Comparison of ENCODE assay signal across 1 cellular context in the genomic region with DNA sequence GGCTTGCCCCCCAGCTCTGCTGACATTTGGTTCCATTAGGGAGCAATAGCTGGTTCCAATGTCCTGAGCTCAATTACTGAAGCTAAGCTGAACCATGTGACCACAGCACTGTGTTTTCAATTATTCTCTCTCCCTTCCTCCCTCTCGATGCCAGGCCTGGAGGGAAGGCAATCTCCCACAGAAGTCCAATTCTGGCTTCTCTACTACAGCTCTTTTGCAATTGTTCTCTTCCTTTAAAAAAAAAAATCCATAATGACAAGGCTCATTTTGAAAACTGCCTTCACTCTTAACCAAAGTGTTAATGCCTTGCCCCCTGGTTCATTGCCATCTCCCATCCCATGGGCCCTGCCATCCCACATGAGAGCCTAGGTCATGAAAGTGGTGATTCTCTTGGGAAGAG.
TF ChIP-seq lines count a peak whose summit lies in the region.

No MANE protein-coding gene starts in this region.

TF ChIP-seq in HepG2, 621 proteins besides CTCF, POLR2A, EP300 and RAD21:
- TF ChIP-seq, protein P1, sequence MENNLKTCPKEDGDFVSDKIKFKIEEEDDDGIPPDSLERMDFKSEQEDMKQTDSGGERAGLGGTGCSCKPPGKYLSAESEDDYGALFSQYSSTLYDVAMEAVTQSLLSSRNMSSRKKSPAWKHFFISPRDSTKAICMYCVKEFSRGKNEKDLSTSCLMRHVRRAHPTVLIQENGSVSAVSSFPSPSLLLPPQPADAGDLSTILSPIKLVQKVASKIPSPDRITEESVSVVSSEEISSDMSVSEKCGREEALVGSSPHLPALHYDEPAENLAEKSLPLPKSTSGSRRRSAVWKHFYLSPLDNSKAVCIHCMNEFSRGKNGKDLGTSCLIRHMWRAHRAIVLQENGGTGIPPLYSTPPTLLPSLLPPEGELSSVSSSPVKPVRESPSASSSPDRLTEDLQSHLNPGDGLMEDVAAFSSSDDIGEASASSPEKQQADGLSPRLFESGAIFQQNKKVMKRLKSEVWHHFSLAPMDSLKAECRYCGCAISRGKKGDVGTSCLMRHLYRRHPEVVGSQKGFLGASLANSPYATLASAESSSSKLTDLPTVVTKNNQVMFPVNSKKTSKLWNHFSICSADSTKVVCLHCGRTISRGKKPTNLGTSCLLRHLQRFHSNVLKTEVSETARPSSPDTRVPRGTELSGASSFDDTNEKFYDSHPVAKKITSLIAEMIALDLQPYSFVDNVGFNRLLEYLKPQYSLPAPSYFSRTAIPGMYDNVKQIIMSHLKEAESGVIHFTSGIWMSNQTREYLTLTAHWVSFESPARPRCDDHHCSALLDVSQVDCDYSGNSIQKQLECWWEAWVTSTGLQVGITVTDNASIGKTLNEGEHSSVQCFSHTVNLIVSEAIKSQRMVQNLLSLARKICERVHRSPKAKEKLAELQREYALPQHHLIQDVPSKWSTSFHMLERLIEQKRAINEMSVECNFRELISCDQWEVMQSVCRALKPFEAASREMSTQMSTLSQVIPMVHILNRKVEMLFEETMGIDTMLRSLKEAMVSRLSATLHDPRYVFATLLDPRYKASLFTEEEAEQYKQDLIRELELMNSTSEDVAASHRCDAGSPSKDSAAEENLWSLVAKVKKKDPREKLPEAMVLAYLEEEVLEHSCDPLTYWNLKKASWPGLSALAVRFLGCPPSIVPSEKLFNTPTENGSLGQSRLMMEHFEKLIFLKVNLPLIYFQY (CRISPR knock-in tag; IDR thresholded peaks at IDR 0.05; ENCODE audit: borderline replicate concordance): no peak
- TF ChIP-seq ELF3 (CRISPR knock-in tag; IDR thresholded peaks at IDR 0.05): no peak
- TF ChIP-seq MIXL1 (CRISPR knock-in tag; IDR thresholded peaks at IDR 0.05): no peak
- TF ChIP-seq ZNF234 (CRISPR knock-in tag; conservative IDR thresholded peaks at IDR 0.05): no peak
- no peak for TF ChIP-seq THYN1 (CRISPR knock-in tag; IDR thresholded peaks at IDR 0.05; ENCODE audit: borderline replicate concordance, low read depth)
- no peak for TF ChIP-seq ZNF121 (CRISPR knock-in tag; IDR thresholded peaks at IDR 0.05)
- no peak for TF ChIP-seq ZNF12 (CRISPR knock-in tag; IDR thresholded peaks at IDR 0.05)
- TF ChIP-seq, protein P2, sequence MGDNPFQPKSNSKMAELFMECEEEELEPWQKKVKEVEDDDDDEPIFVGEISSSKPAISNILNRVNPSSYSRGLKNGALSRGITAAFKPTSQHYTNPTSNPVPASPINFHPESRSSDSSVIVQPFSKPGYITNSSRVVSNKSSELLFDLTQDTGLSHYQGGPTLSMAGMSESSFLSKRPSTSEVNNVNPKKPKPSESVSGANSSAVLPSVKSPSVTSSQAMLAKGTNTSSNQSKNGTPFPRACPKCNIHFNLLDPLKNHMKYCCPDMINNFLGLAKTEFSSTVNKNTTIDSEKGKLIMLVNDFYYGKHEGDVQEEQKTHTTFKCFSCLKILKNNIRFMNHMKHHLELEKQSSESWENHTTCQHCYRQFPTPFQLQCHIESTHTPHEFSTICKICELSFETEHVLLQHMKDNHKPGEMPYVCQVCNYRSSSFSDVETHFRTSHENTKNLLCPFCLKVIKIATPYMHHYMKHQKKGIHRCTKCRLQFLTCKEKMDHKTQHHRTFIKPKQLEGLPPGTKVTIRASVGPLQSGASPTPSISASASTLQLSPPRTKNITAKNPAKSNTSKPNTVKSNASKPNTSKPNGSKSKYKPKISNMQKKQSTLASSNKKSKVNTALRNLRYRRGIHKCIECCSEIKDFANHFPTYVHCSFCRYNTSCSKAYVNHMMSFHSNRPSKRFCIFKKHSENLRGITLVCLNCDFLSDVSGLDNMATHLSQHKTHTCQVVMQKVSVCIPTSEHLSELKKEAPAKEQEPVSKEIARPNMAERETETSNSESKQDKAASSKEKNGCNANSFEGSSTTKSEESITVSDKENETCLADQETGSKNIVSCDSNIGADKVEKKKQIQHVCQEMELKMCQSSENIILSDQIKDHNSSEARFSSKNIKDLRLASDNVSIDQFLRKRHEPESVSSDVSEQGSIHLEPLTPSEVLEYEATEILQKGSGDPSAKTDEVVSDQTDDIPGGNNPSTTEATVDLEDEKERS (CRISPR knock-in tag; IDR thresholded peaks at IDR 0.05): no peak
- no peak for TF ChIP-seq HMG20A (CRISPR knock-in tag; IDR thresholded peaks at IDR 0.05; ENCODE audit: borderline replicate concordance)
- no peak for TF ChIP-seq KDM6A (CRISPR knock-in tag; IDR thresholded peaks at IDR 0.05; ENCODE audit: low read depth)
- no peak for TF ChIP-seq PCBP2 (optimal IDR thresholded peaks at IDR 0.05; ENCODE audit: low read depth, low read length, poor library complexity, severe bottlenecking)
- no peak for TF ChIP-seq ZNF605 (CRISPR knock-in tag; IDR thresholded peaks at IDR 0.05)
- no peak for TF ChIP-seq SNAPC2 (CRISPR knock-in tag; IDR thresholded peaks at IDR 0.05)
- no peak for TF ChIP-seq PAF1 (CRISPR knock-in tag; IDR thresholded peaks at IDR 0.05)
- TF ChIP-seq ZFP1 (CRISPR knock-in tag; IDR thresholded peaks at IDR 0.05): no peak
- TF ChIP-seq ZBTB7B (CRISPR knock-in tag; IDR thresholded peaks at IDR 0.05): no peak
- TF ChIP-seq ZNF430 (CRISPR knock-in tag; IDR thresholded peaks at IDR 0.05): no peak
- TF ChIP-seq ZNF180 (CRISPR knock-in tag; IDR thresholded peaks at IDR 0.05; ENCODE audit: borderline replicate concordance, low read depth): no peak
- no peak for TF ChIP-seq NFKB2 (CRISPR knock-in tag; IDR thresholded peaks at IDR 0.05; ENCODE audit: borderline replicate concordance)
TF ChIP-seq in HepG2: peak in this region for 0.
